In the genomic region with DNA sequence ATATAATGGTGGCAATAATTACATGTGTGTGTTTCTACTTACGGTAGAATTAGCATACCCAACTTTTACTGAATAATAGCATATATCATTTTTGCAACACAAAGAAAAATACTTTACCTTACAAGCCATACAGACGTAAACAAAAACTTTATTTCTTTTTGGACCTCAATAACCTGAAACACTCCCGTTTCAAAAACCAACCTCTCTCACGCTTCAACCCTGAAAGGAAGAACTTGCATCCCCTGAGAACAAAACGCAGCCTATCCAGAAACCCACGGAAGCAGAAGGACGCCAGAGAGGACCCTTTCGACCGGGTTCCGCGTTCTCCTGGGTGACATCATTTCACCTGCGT, we compare ENCODE assay signal across 1 cellular context.
TF ChIP-seq lines count a peak whose summit lies in the region.

A gene (minus strand): TSS at position 290 of the 352 bp plus-strand sequence. CDS start 161 bp downstream, at position 129.

TF ChIP-seq in H1, 55 proteins besides CTCF, POLR2A, EP300 and RAD21 (continued from another document):
- TF ChIP-seq SAP30 (IDR thresholded peaks at IDR 0.05; ENCODE audit: insufficient read depth, insufficient replicate concordance, low read length) (no peak), HDAC6 (IDR thresholded peaks at IDR 0.05; ENCODE audit: low read depth, low read length) (no peak), KDM1A (IDR thresholded peaks at IDR 0.05; ENCODE audit: borderline replicate concordance, low read length) (no peak), JUND (IDR thresholded peaks at IDR 0.05; ENCODE audit: low read length) (no peak; the same call in 1 of the 2 replicates), HDAC2 (IDR thresholded peaks at IDR 0.05; ENCODE audit: borderline replicate concordance in 1 of 2, low read depth in 2 of 2, low read length in 2 of 2) (0 out of 4 replicates have a peak, but pooled peaks of 1 of the 2 experiments have one; percentile 27), RXRA (IDR thresholded peaks at IDR 0.05; ENCODE audit: insufficient read depth, low read depth, low read length) (no peak), RFX5 (IDR thresholded peaks at IDR 0.05; ENCODE audit: borderline replicate concordance, low read depth, low read length) (no peak), TAF7 (optimal IDR thresholded peaks at IDR 0.05; ENCODE audit: borderline replicate concordance, low read depth, low read length) (no peak), BRCA1 (IDR thresholded peaks at IDR 0.05; ENCODE audit: low read depth, low read length) (no peak), SIX5 (IDR thresholded peaks at IDR 0.05; ENCODE audit: low read depth, low read length) (no peak)
- TF ChIP-seq, protein P1, sequence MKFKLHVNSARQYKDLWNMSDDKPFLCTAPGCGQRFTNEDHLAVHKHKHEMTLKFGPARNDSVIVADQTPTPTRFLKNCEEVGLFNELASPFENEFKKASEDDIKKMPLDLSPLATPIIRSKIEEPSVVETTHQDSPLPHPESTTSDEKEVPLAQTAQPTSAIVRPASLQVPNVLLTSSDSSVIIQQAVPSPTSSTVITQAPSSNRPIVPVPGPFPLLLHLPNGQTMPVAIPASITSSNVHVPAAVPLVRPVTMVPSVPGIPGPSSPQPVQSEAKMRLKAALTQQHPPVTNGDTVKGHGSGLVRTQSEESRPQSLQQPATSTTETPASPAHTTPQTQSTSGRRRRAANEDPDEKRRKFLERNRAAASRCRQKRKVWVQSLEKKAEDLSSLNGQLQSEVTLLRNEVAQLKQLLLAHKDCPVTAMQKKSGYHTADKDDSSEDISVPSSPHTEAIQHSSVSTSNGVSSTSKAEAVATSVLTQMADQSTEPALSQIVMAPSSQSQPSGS (IDR thresholded peaks at IDR 0.05; ENCODE audit: low read length) = peak; percentile 89; the same call in 1 of the 2 replicates
